8 cellular contexts compared by ENCODE assay signal in genomic region chr5:138491284-138491648, GRCh38. TPM values are rescaled to one million over a fixed set of nuclear protein-coding genes. Genes with fewer than 3 reads are reported as not detected.
DNase-seq lines count a peak whose midpoint lies in the region; ATAC-seq, FAIRE-seq and TF ChIP-seq lines count a peak whose summit lies in the region.

No MANE protein-coding gene starts in this region.

- H3K9me3 Mint-ChIP-seq in MCF 10A (ENCODE audit: unreplicated experiment) (no peaks in the 10 kb centered on the region), mesothelial cell of epicardium (no peaks in the 10 kb centered on the region)

- H3K4me3 Mint-ChIP-seq in MCF 10A (ENCODE audit: unreplicated experiment) (peak overlapping the region; percentile 94), mesothelial cell of epicardium (peak overlapping the region; percentile 56)

- H3K4me1 Mint-ChIP-seq in MCF 10A (ENCODE audit: insufficient read depth, unreplicated experiment) (peaks cover 50% of the 10 kb centered on the region), mesothelial cell of epicardium (peaks cover 36% of the 10 kb centered on the region)

- POLR2A ChIA-PET in A549 (lab: Yijun Ruan, JAX): no interaction called here
- POLR2A ChIA-PET in MCF 10A (lab: Yijun Ruan, JAX): interaction anchor here (2.6 to 2.9 kb wide), 2 partner anchors 21 to 26 kb away, joined by 9 to 37 read pairs; partner anchors contain the start of gene EGR1

- H3K4me2 ChIP-seq in A549: peak overlapping the region; percentile 94

- peak overlapping the region; percentile 70 to 88; a peak in 5 of 6 replicates for H3K27ac ChIP-seq in A549

- ATAC-seq in A549 (no peak), HG03439 (IDR thresholded peaks at IDR 0.05; ENCODE audit: unreplicated experiment) (no peak), HG02870 (IDR thresholded peaks at IDR 0.05; ENCODE audit: unreplicated experiment) (no peak)

- no peak for TF ChIP-seq CTCF in A549 (IDR thresholded peaks at IDR 0.05)
- no peak for TF ChIP-seq CTCF in MCF 10A (IDR thresholded peaks at IDR 0.05; ENCODE audit: unreplicated experiment)
- no peak for TF ChIP-seq CTCF in mesothelial cell of epicardium (IDR thresholded peaks at IDR 0.05; ENCODE audit: unreplicated experiment)

- no peak for TF ChIP-seq POLR2A in A549 (IDR thresholded peaks at IDR 0.05; ENCODE audit: low read length)

- FAIRE-seq in A549 (lab: Jason Lieb, UNC): no peak

- CTCF ChIA-PET in A549 (lab: Yijun Ruan, JAX) (interaction anchor here (1.8 kb wide), 2 partner anchors 18 to 27 kb away, joined by 4 to 10 read pairs; partner anchors contain the start of gene EGR1), MCF 10A (lab: Yijun Ruan, JAX) (interaction anchor here (2.5 kb wide), 1 partner anchor 26 kb away, joined by 14 read pairs; the partner anchor contains the start of gene EGR1)

- TF ChIP-seq RAD21 in A549 (conservative IDR thresholded peaks at IDR 0.05 in 1 of 2, IDR thresholded peaks at IDR 0.05 in 1 of 2): no peak

- peak overlapping the region; percentile 50 for H3K4me3 ChIP-seq in A549
- peak overlapping the region; percentile 63 for H3K4me3 ChIP-seq in H7 (ENCODE audit: insufficient read depth, low read depth, low read length)

- peaks cover 33% of the 10 kb centered on the region for H3K27me3 ChIP-seq in H7 (ENCODE audit: control insufficient read depth, insufficient read depth, low read length)

- TF ChIP-seq EP300 in A549 (IDR thresholded peaks at IDR 0.05): no peak

- H3K36me3 Mint-ChIP-seq in MCF 10A (ENCODE audit: insufficient read depth, unreplicated experiment) (peaks cover 6% of the 10 kb centered on the region), mesothelial cell of epicardium (no peaks in the 10 kb centered on the region)

- BruUV-seq in MCF 10A (replicated peaks; lab: Mats Ljungman, UMichigan): TSS peak; percentile 55

- H3K9me3 ChIP-seq in A549: no peaks in the 10 kb centered on the region

- no peaks in the 10 kb centered on the region for H3K36me3 ChIP-seq in H7 (replicated peaks; ENCODE audit: control insufficient read depth, insufficient read depth, low read length)

- DNase-seq in A549 (ENCODE audit: low read depth in 1 of 2, low spot score in 1 of 2): no peak
- DNase-seq in H7: no peak
- no peak for DNase-seq in MCF 10A (ENCODE audit: unreplicated experiment)
- no peak for DNase-seq in mesothelial cell of epicardium (ENCODE audit: low spot score in 2 of 2, unreplicated experiment in 2 of 2)
- no peak for DNase-seq in SIG-M5 (lab: John Stamatoyannopoulos, UW)
- DNase-seq in HT-29 (ENCODE audit: low spot score): no peak

- 77% methylated on average over 11 of the region's 11 CpGs for WGBS in A549 (ENCODE audit: missing lambda C conversion rate)

- H3K4me1 ChIP-seq in A549: peaks cover 9% of the 10 kb centered on the region; the same call in 1 of the 3 replicates

- no peak overlapping the region for H3K27ac Mint-ChIP-seq in MCF 10A (ENCODE audit: low read depth, unreplicated experiment)
- H3K27ac Mint-ChIP-seq in mesothelial cell of epicardium: no peak overlapping the region

- intact Hi-C loops in MCF 10A (cut with micrococcal nuclease): no loop called here

- no peaks in the 10 kb centered on the region for H3K27me3 Mint-ChIP-seq in MCF 10A (ENCODE audit: insufficient read depth, unreplicated experiment)
- peaks cover 13% of the 10 kb centered on the region for H3K27me3 Mint-ChIP-seq in mesothelial cell of epicardium (ENCODE audit: low read depth)

TF ChIP-seq in A549, 52 proteins besides CTCF, POLR2A, EP300 and RAD21:
- no peak for TF ChIP-seq HDAC2 (IDR thresholded peaks at IDR 0.05)
- TF ChIP-seq RARB (CRISPR knock-in tag; IDR thresholded peaks at IDR 0.05): no peak
- no peak for TF ChIP-seq KDM1A (IDR thresholded peaks at IDR 0.05; ENCODE audit: low read depth)
- TF ChIP-seq RNF2 (IDR thresholded peaks at IDR 0.05; ENCODE audit: borderline replicate concordance, low read depth): no peak
- TF ChIP-seq ZC3H11A (IDR thresholded peaks at IDR 0.05): no peak
- no peak for TF ChIP-seq MYC (IDR thresholded peaks at IDR 0.05; ENCODE audit: borderline replicate concordance, low read length)
- no peak for TF ChIP-seq SMC3 (IDR thresholded peaks at IDR 0.05)
- TF ChIP-seq HES2 (IDR thresholded peaks at IDR 0.05): no peak
- TF ChIP-seq TFCP2L1 (CRISPR knock-in tag; IDR thresholded peaks at IDR 0.05): no peak
- no peak for TF ChIP-seq JUNB (IDR thresholded peaks at IDR 0.05)
- no peak for TF ChIP-seq HEYL (CRISPR knock-in tag; IDR thresholded peaks at IDR 0.05)
- TF ChIP-seq E2F6 (IDR thresholded peaks at IDR 0.05; ENCODE audit: borderline replicate concordance, low read depth): no peak
- TF ChIP-seq TP53 (CRISPR knock-in tag; IDR thresholded peaks at IDR 0.05): no peak
- TF ChIP-seq REST (IDR thresholded peaks at IDR 0.05): no peak
- no peak for TF ChIP-seq JUN (IDR thresholded peaks at IDR 0.05)
- no peak for TF ChIP-seq CEBPB (IDR thresholded peaks at IDR 0.05)
- no peak for TF ChIP-seq HOXB13 (CRISPR knock-in tag; IDR thresholded peaks at IDR 0.05; ENCODE audit: low read depth)
- TF ChIP-seq ZSCAN20 (CRISPR knock-in tag; IDR thresholded peaks at IDR 0.05): no peak

RNA-seq across cellular contexts. Expression of gene EGR1, which starts 26.0 kb away (rescaled TPM):
- polyA plus RNA-seq in A549 (2011; rRNA removed) (49.3 and 63.5 TPM in 2 replicates), A549 (2017; fragmentation: RNase III; extraction: RNeasy Plus Mini Kit Qiagen cat#74134 plus additional on column Dnase treatment) (0.45 to 0.59 TPM (median 0.49 TPM) in 3 replicates)
- polyA plus RNA-seq in A549 (2012; cell fraction: cytosol; rRNA removed): 40.6 and 61.3 TPM in 2 replicates
- 93.6 and 109 TPM in 2 replicates for polyA plus RNA-seq in A549 (2012; cell fraction: nucleus; rRNA removed)
- 19.7 and 32.3 TPM in 2 replicates for polyA minus RNA-seq in A549 (2011; rRNA and poly(A)+ RNA removed)
- total RNA-seq in H7 (2014; rRNA removed; shearing (Covaris generic)): 0.10 and 7.5 TPM in 2 replicates
- total RNA-seq in MCF 10A (2022) (92.3 and 189 TPM in 2 replicates), mesothelial cell of epicardium (701 to 737 TPM (median 733 TPM) in 3 replicates)
- 20.1 and 27.8 TPM in 2 replicates for total RNA-seq in HT-29 (2014; rRNA removed; shearing (Covaris generic))

RNA-seq across cellular contexts. Expression of gene ETF1, which starts 51.8 kb away (rescaled TPM):
- 140 and 161 TPM in 2 replicates for polyA plus RNA-seq in A549 (2011; rRNA removed)
- polyA plus RNA-seq in A549 (2012; cell fraction: cytosol; rRNA removed): 39.7 and 44.0 TPM in 2 replicates
- 18.3 and 23.4 TPM in 2 replicates for polyA plus RNA-seq in A549 (2012; cell fraction: nucleus; rRNA removed)
- 118 to 131 TPM (median 119 TPM) in 3 replicates for polyA plus RNA-seq in A549 (2017; fragmentation: RNase III; extraction: RNeasy Plus Mini Kit Qiagen cat#74134 plus additional on column Dnase treatment)
- 79.1 and 79.8 TPM in 2 replicates for polyA minus RNA-seq in A549 (2011; rRNA and poly(A)+ RNA removed)
- 103 and 113 TPM in 2 replicates for total RNA-seq in H7 (2014; rRNA removed; shearing (Covaris generic))
- 307 and 349 TPM in 2 replicates for total RNA-seq in MCF 10A (2022)
- 76.6 to 77.7 TPM (median 77.6 TPM) in 3 replicates for total RNA-seq in mesothelial cell of epicardium
- 75.0 and 81.0 TPM in 2 replicates for total RNA-seq in HT-29 (2014; rRNA removed; shearing (Covaris generic))

RNA-seq across cellular contexts. Expression of gene REEP2, which starts 52.4 kb away (rescaled TPM):
- polyA plus RNA-seq in A549 (2011; rRNA removed) (4.6 and 9.3 TPM in 2 replicates), A549 (2017; fragmentation: RNase III; extraction: RNeasy Plus Mini Kit Qiagen cat#74134 plus additional on column Dnase treatment) (5.0 to 6.1 TPM (median 5.1 TPM) in 3 replicates)
- polyA plus RNA-seq in A549 (2012; cell fraction: cytosol; rRNA removed): 2.9 and 4.0 TPM in 2 replicates
- polyA plus RNA-seq in A549 (2012; cell fraction: nucleus; rRNA removed): 5.3 and 6.5 TPM in 2 replicates
- 7.4 and 7.6 TPM in 2 replicates for polyA minus RNA-seq in A549 (2011; rRNA and poly(A)+ RNA removed)
- total RNA-seq in H7 (2014; rRNA removed; shearing (Covaris generic)): 18.3 and 20.3 TPM in 2 replicates
- total RNA-seq in MCF 10A (2022) (0.77 and 0.81 TPM in 2 replicates), mesothelial cell of epicardium (14.2 to 19.7 TPM (median 15.6 TPM) in 3 replicates)
- total RNA-seq in HT-29 (2014; rRNA removed; shearing (Covaris generic)): 0.03 and 0.05 TPM in 2 replicates
